Comparison of ENCODE assay signal across 1 cellular context in genomic region chr7:23181684-23182553, GRCh38.
TF ChIP-seq lines count a peak whose summit lies in the region.

TSS of gene NUP42 (plus strand) at chr7:23182048. CDS start at chr7:23182086, 38 bp downstream.

TF ChIP-seq in HepG2, 621 proteins besides CTCF, POLR2A, EP300 and RAD21 (continued from another document and continues in another):
- TF ChIP-seq PAF1 (CRISPR knock-in tag; IDR thresholded peaks at IDR 0.05) (no peak), SALL1 (CRISPR knock-in tag; IDR thresholded peaks at IDR 0.05) (peak; percentile 92), ZNF589 (CRISPR knock-in tag; conservative IDR thresholded peaks at IDR 0.05) (peak; percentile 62), HNF1B (CRISPR knock-in tag; IDR thresholded peaks at IDR 0.05) (peak; percentile 83), ZHX1 (CRISPR knock-in tag; IDR thresholded peaks at IDR 0.05; ENCODE audit: low read depth) (peak; percentile 70; the same call in 1 of the 2 replicates), PBX3 (CRISPR knock-in tag; IDR thresholded peaks at IDR 0.05; ENCODE audit: borderline replicate concordance) (no peak), ZNF549 (CRISPR knock-in tag; IDR thresholded peaks at IDR 0.05) (no peak), HDAC1 (CRISPR knock-in tag; IDR thresholded peaks at IDR 0.05) (peak; percentile 98), ZNF205 (CRISPR knock-in tag; IDR thresholded peaks at IDR 0.05) (0 out of 2 replicates have a peak, but pooled peaks have one; percentile 49), ARID3A (IDR thresholded peaks at IDR 0.05; ENCODE audit: low read depth, low read length) (no peak), U2AF2 (IDR thresholded peaks at IDR 0.05; ENCODE audit: low read depth, low read length) (no peak), ZNF562 (CRISPR knock-in tag; IDR thresholded peaks at IDR 0.05; ENCODE audit: borderline replicate concordance) (no peak), ZNF556 (CRISPR knock-in tag; IDR thresholded peaks at IDR 0.05; ENCODE audit: borderline replicate concordance) (peak; percentile 85; the same call in 1 of the 2 replicates), NR3C1 (CRISPR knock-in tag; IDR thresholded peaks at IDR 0.05) (no peak), ZNF280B (CRISPR knock-in tag; IDR thresholded peaks at IDR 0.05; ENCODE audit: borderline replicate concordance) (peak; percentile 79; the same call in 1 of the 2 replicates), WIZ (CRISPR knock-in tag; IDR thresholded peaks at IDR 0.05) (no peak), PHF5A (CRISPR knock-in tag; IDR thresholded peaks at IDR 0.05; ENCODE audit: low read depth, unreplicated experiment) (peak; percentile 23), CENPBD1 (CRISPR knock-in tag; IDR thresholded peaks at IDR 0.05; ENCODE audit: borderline replicate concordance, low read depth) (no peak), ZNF616 (CRISPR knock-in tag; IDR thresholded peaks at IDR 0.05; ENCODE audit: low read depth) (no peak), MYC (CRISPR knock-in tag; IDR thresholded peaks at IDR 0.05; ENCODE audit: borderline replicate concordance) (peak; percentile 92), FUBP1 (CRISPR knock-in tag; IDR thresholded peaks at IDR 0.05; ENCODE audit: borderline replicate concordance) (no peak), ZSCAN12 (CRISPR knock-in tag; IDR thresholded peaks at IDR 0.05) (no peak), ZNF264 (CRISPR knock-in tag; IDR thresholded peaks at IDR 0.05) (no peak), IRX3 (CRISPR knock-in tag; IDR thresholded peaks at IDR 0.05; ENCODE audit: borderline replicate concordance, low read depth) (0 out of 2 replicates have a peak, but pooled peaks have one; percentile 69), GLMP (CRISPR knock-in tag; IDR thresholded peaks at IDR 0.05; ENCODE audit: borderline replicate concordance) (no peak), ATF4 (CRISPR knock-in tag; IDR thresholded peaks at IDR 0.05) (peak in 1 of 2 experiments; percentile 63; a peak in 1 of 4 replicates), ZFP90 (CRISPR knock-in tag; IDR thresholded peaks at IDR 0.05; ENCODE audit: borderline replicate concordance) (no peak), GTF3A (CRISPR knock-in tag; conservative IDR thresholded peaks at IDR 0.05) (no peak), RFXAP (CRISPR knock-in tag; IDR thresholded peaks at IDR 0.05; ENCODE audit: borderline replicate concordance) (peak; percentile 99), ZNF614 (CRISPR knock-in tag; IDR thresholded peaks at IDR 0.05; ENCODE audit: borderline replicate concordance) (peak; percentile 84; the same call in 1 of the 2 replicates), ZFP36L1 (CRISPR knock-in tag; IDR thresholded peaks at IDR 0.05) (no peak), ZNF670 (CRISPR knock-in tag; IDR thresholded peaks at IDR 0.05; ENCODE audit: borderline replicate concordance) (peak; percentile 41; the same call in 1 of the 2 replicates), KIAA2018 (CRISPR knock-in tag; IDR thresholded peaks at IDR 0.05; ENCODE audit: borderline replicate concordance) (no peak), HHEX (CRISPR knock-in tag; IDR thresholded peaks at IDR 0.05) (no peak)
